ENCODE assay signal across 1 cellular context in the genomic region with DNA sequence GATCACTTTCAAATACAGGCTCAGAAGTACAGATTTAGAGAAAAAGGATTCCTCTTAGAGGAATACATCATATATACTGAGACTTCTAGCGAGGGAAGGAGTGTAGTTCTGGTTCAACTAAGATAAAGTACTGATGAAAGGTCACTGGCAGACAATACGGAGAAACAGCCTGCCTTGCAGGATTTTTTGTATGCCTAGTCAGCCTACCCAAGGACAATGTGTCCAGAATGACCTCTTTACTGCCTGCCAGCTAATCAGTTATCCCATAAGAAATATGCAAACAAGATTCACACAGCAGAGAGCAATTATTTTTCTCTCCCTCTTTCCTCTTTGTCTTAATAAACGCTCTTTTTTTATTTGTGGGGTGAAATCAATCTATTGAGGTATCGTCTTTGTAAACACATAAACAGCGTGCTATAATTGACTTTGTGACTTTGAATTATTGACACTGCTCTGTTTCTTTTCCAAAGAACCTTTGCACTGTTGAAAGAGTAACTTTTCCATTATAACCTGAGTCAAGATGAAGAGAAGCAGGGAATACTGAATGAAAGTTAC.
TF ChIP-seq lines count a peak whose summit lies in the region.

No MANE protein-coding gene starts in this region.

TF ChIP-seq in H1, 55 proteins besides CTCF, POLR2A, EP300 and RAD21:
- TF ChIP-seq EGR1 (IDR thresholded peaks at IDR 0.05; ENCODE audit: borderline replicate concordance, low read depth, low read length) (no peak), HDAC6 (IDR thresholded peaks at IDR 0.05; ENCODE audit: low read depth, low read length) (no peak), ZNF274 (IDR thresholded peaks at IDR 0.05; ENCODE audit: borderline replicate concordance, extremely low read depth, low read length) (no peak), NANOG (IDR thresholded peaks at IDR 0.05; ENCODE audit: insufficient read depth, low read depth, low read length, poor library complexity, severe bottlenecking) (no peak), CTBP2 (IDR thresholded peaks at IDR 0.05; ENCODE audit: borderline replicate concordance, insufficient read depth, insufficient read length, low read length) (no peak), CREB1 (IDR thresholded peaks at IDR 0.05) (no peak), JUND (IDR thresholded peaks at IDR 0.05; ENCODE audit: low read length) (no peak), SUZ12 (IDR thresholded peaks at IDR 0.05; ENCODE audit: low read length) (no peak), KDM4A (IDR thresholded peaks at IDR 0.05; ENCODE audit: low read depth, low read length, severe bottlenecking) (no peak), CHD1 (IDR thresholded peaks at IDR 0.05; ENCODE audit: low read depth, low read length) (no peak)
